Comparison of ENCODE assay signal across 8 cellular contexts in the genomic region with DNA sequence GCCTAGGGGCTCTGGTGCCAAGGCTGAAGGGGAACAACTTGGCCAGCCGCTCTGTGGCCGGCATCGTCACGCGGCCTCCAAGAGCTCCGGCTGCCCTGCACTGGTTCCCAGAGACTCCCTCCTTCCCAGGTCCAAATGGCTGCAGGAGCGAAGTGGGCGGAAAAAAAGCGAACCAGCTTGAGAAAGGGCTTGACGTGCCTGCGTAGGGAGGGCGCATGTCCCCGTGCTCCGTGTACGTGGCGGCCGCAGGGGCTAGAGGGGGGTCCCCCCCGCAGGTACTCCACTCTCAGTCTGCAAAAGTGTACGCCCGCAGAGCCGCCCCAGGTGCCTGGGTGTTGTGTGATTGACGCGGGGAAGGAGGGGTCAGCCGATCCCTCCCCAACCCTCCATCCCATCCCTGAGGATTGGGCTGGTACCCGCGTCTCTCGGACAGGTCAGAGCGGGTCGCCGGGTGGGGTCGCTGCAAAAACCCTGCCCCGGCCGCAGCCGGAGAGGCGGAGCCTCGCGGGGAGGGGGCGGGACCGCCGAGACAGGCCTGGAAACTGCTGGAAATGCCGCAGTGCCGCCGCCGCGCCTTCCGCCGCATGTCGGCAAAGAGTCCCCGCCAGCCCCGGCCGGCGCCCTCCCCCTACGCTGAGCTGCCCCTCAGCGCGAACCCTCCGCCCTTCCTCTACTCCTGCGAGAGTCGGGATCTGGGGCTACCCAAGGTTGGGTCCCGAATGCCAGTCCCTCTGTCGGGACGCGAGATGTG. TPM values are rescaled to one million over a fixed set of nuclear protein-coding genes. Genes with fewer than 3 reads are reported as not detected.
DNase-seq lines count a peak whose midpoint lies in the region; ATAC-seq lines count a peak whose summit lies in the region.

No MANE protein-coding gene starts in this region.

- ATAC-seq in GM18873 (IDR thresholded peaks at IDR 0.05; ENCODE audit: low FRiP score, unreplicated experiment) = peak; percentile 38
- peak; percentile 36 for ATAC-seq in HG03139 (IDR thresholded peaks at IDR 0.05; ENCODE audit: unreplicated experiment)

- DNase-seq in AML-193 (lab: John Stamatoyannopoulos, UW) (peak; percentile 76 to 77), NCI-H510A (lab: John Stamatoyannopoulos, UW) (peak; percentile 95), ecto neural progenitor cell (ENCODE audit: low spot score) (peak; percentile 97), lung microvascular endothelial cell (ENCODE audit: low read depth in 2 of 2) (peak; percentile 84 to 93)
- DNase-seq in activated CD4-positive, alpha-beta T cell treated with anti-CD3 and anti-CD28 coated beads, Interleukin-2, amount 50 U/mL, for 48 hours = peak; percentile 91 to 92
- DNase-seq in stimulated activated CD4-positive, alpha-beta T cell treated with anti-CD3 and anti-CD28 coated beads, TNF-alpha, amount 100 ng/mL, for 48 hours (ENCODE audit: low read depth in 3 of 3) = peak; percentile 71 to 84 (median 76)

RNA-seq across cellular contexts. Expression of a gene that starts 0.8 kb away (rescaled TPM):
- total RNA-seq in lung microvascular endothelial cell = 317 and 430 TPM in 2 replicates

RNA-seq across cellular contexts. Expression of a gene that starts 11.2 kb away (rescaled TPM):
- total RNA-seq in lung microvascular endothelial cell = 37.5 and 40.3 TPM in 2 replicates

RNA-seq across cellular contexts. Expression of a gene that starts 19.3 kb away (rescaled TPM):
- total RNA-seq in lung microvascular endothelial cell = 7.6 and 9.9 TPM in 2 replicates

RNA-seq across cellular contexts. Expression of a gene that starts 22.7 kb away (rescaled TPM):
- total RNA-seq in lung microvascular endothelial cell = 25.3 and 28.6 TPM in 2 replicates

RNA-seq across cellular contexts. Expression of a gene that starts 24.2 kb away (rescaled TPM):
- total RNA-seq in lung microvascular endothelial cell = under 0.01 TPM in 1 of 2 replicates, not detected in the other

Comparison
In these comparisons a context has a peak if more than half of its experiments do, and no peak if none do; other contexts are left out.
1. Peak in every context shown above with its lines: DNase-seq and ATAC-seq.